In genomic region chr7:64839910-64840309, GRCh38 we compare ENCODE assay signal across 14 cellular contexts. TPM values are rescaled to one million over a fixed set of nuclear protein-coding genes. Genes with fewer than 3 reads are reported as not detected.
DNase-seq lines count a peak whose midpoint lies in the region; ATAC-seq and TF ChIP-seq lines count a peak whose summit lies in the region.
"Had no signal": no experiment of that assay in that cellular context is flagged by ENCODE, and none has a peak within 500 bp of the region (broad histone marks: within the 10 kb centered on the region; RNA-seq: fewer than 3 reads in every experiment).

No MANE protein-coding gene starts in this region.

- no peak overlapping the region for H3K4ac ChIP-seq in IMR-90 (ENCODE audit: low read depth, low read length)

- H3K9ac ChIP-seq in IMR-90 (ENCODE audit: low read depth, low read length): no peak overlapping the region

- H3K56ac ChIP-seq in IMR-90 (ENCODE audit: extremely low read depth, insufficient read depth, low read length): no peak overlapping the region

- DNase-seq in activated CD8-positive, alpha-beta memory T cell treated with anti-CD3 and anti-CD28 coated beads for 24 hours: peak; percentile 59
- no peak for DNase-seq in activated CD8-positive, alpha-beta memory T cell treated with anti-CD3 and anti-CD28 coated beads, Interleukin-2, amount 10 ng/mL, durations not matched to agents 7 days and 5 days
- DNase-seq in activated T-cell treated with anti-CD3 and anti-CD28 coated beads, Interleukin-2, amount 50 U/mL, for 48 hours: peak; percentile 37 to 39
- DNase-seq in activated T-cell treated with anti-CD3 and anti-CD28 coated beads for 4 hours (no peak), IMR-90 (no peak), fibroblast of the conjunctiva (ENCODE audit: low read depth) (peak; percentile 3)
- DNase-seq: AML-193, Caco-2 had no signal

- H4K5ac ChIP-seq in IMR-90 (ENCODE audit: low read depth, low read length): no peak overlapping the region

- intact Hi-C loops in IMR-90 (cut with micrococcal nuclease): no loop called here

- no peak overlapping the region for H3K4me3 Mint-ChIP-seq in activated CD8-positive, alpha-beta memory T cell treated with anti-CD3 and anti-CD28 coated beads, Interleukin-2, amount 10 ng/mL, durations not matched to agents 7 days and 5 days
- H3K4me3 Mint-ChIP-seq: CD4-positive, alpha-beta T cell had no signal

- H2BK5ac ChIP-seq in IMR-90 (ENCODE audit: low read depth, low read length, poor library complexity, severe bottlenecking): no peak overlapping the region

- no peaks in the 10 kb centered on the region for H4K20me1 ChIP-seq in IMR-90 (ENCODE audit: insufficient read depth, low read length)

- no peaks in the 10 kb centered on the region for H3K27me3 Mint-ChIP-seq in activated CD8-positive, alpha-beta memory T cell treated with anti-CD3 and anti-CD28 coated beads, Interleukin-2, amount 10 ng/mL, durations not matched to agents 7 days and 5 days
- H3K27me3 Mint-ChIP-seq: CD4-positive, alpha-beta T cell had no signal

- H2AFZ ChIP-seq in IMR-90 (replicated peaks; ENCODE audit: low read length, poor library complexity): no peak overlapping the region

- POLR2A ChIA-PET in IMR-90 (lab: Charles Lee; ENCODE audit: unreplicated experiment): no interaction called here

- H3K27ac Mint-ChIP-seq in activated CD8-positive, alpha-beta memory T cell treated with anti-CD3 and anti-CD28 coated beads, Interleukin-2, amount 10 ng/mL, durations not matched to agents 7 days and 5 days: no peak overlapping the region
- H3K27ac Mint-ChIP-seq: CD4-positive, alpha-beta T cell had no signal

- no peak overlapping the region for H3K14ac ChIP-seq in IMR-90 (replicated peaks; ENCODE audit: low read depth, low read length)

- H3K27ac ChIP-seq in IMR-90 (ENCODE audit: insufficient read depth, low read length): no peak overlapping the region
- H3K27ac ChIP-seq: 22Rv1, A549, C4-2B had no signal

- in situ Hi-C loops in IMR-90 (cut with MboI; ENCODE audit: low sequenced_read_pairs): no loop called here

- no peak overlapping the region for H2BK120ac ChIP-seq in IMR-90 (ENCODE audit: low read depth, low read length)

- CTCF ChIA-PET in activated CD8-positive, alpha-beta memory T cell treated with anti-CD3 and anti-CD28 coated beads, Interleukin-2, amount 10 ng/mL, durations not matched to agents 7 days and 5 days (lab: Charles Lee): no interaction called here
- CTCF ChIA-PET in IMR-90 (lab: Yijun Ruan, JAX): no interaction called here

- WGBS in IMR-90 (ENCODE audit: extremely low coverage in 2 of 2, insufficient read length in 1 of 2), 2 experiments: no CpG with 5 or more reads among the region's 16 CpGs

- H3K4me2 ChIP-seq in IMR-90 (ENCODE audit: low read depth, low read length): no peak overlapping the region
- H3K4me2 ChIP-seq: A549 had no signal

- no peak overlapping the region for H2AK5ac ChIP-seq in IMR-90 (ENCODE audit: low read depth, low read length)

- no peak overlapping the region for H2BK15ac ChIP-seq in IMR-90 (ENCODE audit: low read depth, low read length)

- no peak for TF ChIP-seq RAD21 in IMR-90 (IDR thresholded peaks at IDR 0.05; ENCODE audit: low read length)

- no peak for TF ChIP-seq POLR2A in IMR-90 (IDR thresholded peaks at IDR 0.05; ENCODE audit: low read depth, low read length)

- H3K4me3 ChIP-seq in IMR-90 (ENCODE audit: insufficient read depth, low read depth, low read length): no peak overlapping the region
- H3K4me3 ChIP-seq: A549, HAP-1 had no signal

- dilution Hi-C loops in IMR-90 (cut with HindIII; ENCODE audit: low sequenced_read_pairs, unreplicated experiment): no loop called here

- no peak overlapping the region for H3K18ac ChIP-seq in IMR-90 (ENCODE audit: low read depth, low read length)

- no peak overlapping the region for H3K23ac ChIP-seq in IMR-90 (ENCODE audit: low read depth, low read length)

- no peak for ATAC-seq in activated CD8-positive, alpha-beta memory T cell treated with anti-CD3 and anti-CD28 coated beads, Interleukin-2, amount 10 ng/mL, durations not matched to agents 7 days and 5 days
- ATAC-seq in IMR-90 (ENCODE audit: low read depth) (no peak), HG03097 (IDR thresholded peaks at IDR 0.05; ENCODE audit: low FRiP score, unreplicated experiment) (no peak)
- ATAC-seq: A549 had no signal

- H3K9me3 Mint-ChIP-seq in activated CD8-positive, alpha-beta memory T cell treated with anti-CD3 and anti-CD28 coated beads, Interleukin-2, amount 10 ng/mL, durations not matched to agents 7 days and 5 days (ENCODE audit: low read depth): peaks cover 17% of the 10 kb centered on the region

- no TSS peak for BruUV-seq in IMR-90 (replicated peaks; lab: Mats Ljungman, UMichigan)

- no peak overlapping the region for H2BK20ac ChIP-seq in IMR-90 (ENCODE audit: low read depth, low read length)

- no peak for TF ChIP-seq CTCF in IMR-90 (conservative IDR thresholded peaks at IDR 0.05; ENCODE audit: low read depth, low read length)

- no peak overlapping the region for H4K8ac ChIP-seq in IMR-90 (ENCODE audit: low read depth in 2 of 2, low read length in 2 of 2)

- H3K9me3 ChIP-seq in IMR-90 (ENCODE audit: control insufficient read depth, insufficient read depth, low read length): peaks cover 6% of the 10 kb centered on the region; the same call in 1 of the 2 replicates
- H3K9me3 ChIP-seq: A549, HAP-1 had no signal

- no peak overlapping the region for H4K91ac ChIP-seq in IMR-90 (ENCODE audit: insufficient read depth, low read depth, low read length)

- no peaks in the 10 kb centered on the region for H3K36me3 ChIP-seq in IMR-90 (ENCODE audit: control insufficient read depth, insufficient read depth, low read length)
- H3K36me3 ChIP-seq: HAP-1 had no signal

- H3K79me1 ChIP-seq in IMR-90 (ENCODE audit: low read depth in 1 of 2, low read length in 2 of 2): no peaks in the 10 kb centered on the region

- peaks cover 7% of the 10 kb centered on the region for H3K36me3 Mint-ChIP-seq in activated CD8-positive, alpha-beta memory T cell treated with anti-CD3 and anti-CD28 coated beads, Interleukin-2, amount 10 ng/mL, durations not matched to agents 7 days and 5 days

- H3K9me1 ChIP-seq in IMR-90 (ENCODE audit: insufficient read depth, low read length): no peaks in the 10 kb centered on the region

- H2AK9ac ChIP-seq in IMR-90 (replicated peaks; ENCODE audit: low read depth, low read length, poor library complexity): no peak overlapping the region

- no peaks in the 10 kb centered on the region for H3K27me3 ChIP-seq in IMR-90 (ENCODE audit: control insufficient read depth, insufficient read depth, low read length)

- H3K4me1 Mint-ChIP-seq in activated CD8-positive, alpha-beta memory T cell treated with anti-CD3 and anti-CD28 coated beads, Interleukin-2, amount 10 ng/mL, durations not matched to agents 7 days and 5 days: no peaks in the 10 kb centered on the region

- no peaks in the 10 kb centered on the region for H3K4me1 ChIP-seq in IMR-90 (ENCODE audit: control insufficient read depth, insufficient read depth, low read length)
- H3K4me1 ChIP-seq: A549, Caco-2, HAP-1 had no signal

TF ChIP-seq in IMR-90, 13 proteins besides CTCF, POLR2A, EP300 and RAD21:
- peak; percentile 79 for TF ChIP-seq MAFK (IDR thresholded peaks at IDR 0.05; ENCODE audit: low read depth, low read length)
- no peak for TF ChIP-seq SMC3 (IDR thresholded peaks at IDR 0.05; ENCODE audit: low read depth, low read length)

RNA-seq across cellular contexts. Expression of gene ZNF138, which starts 45.7 kb away (rescaled TPM):
- 10 to 100 TPM in 1 of 2 experiments, 1 to 10 TPM in 1; 6.9 to 11.0 TPM for total RNA-seq in activated CD8-positive, alpha-beta memory T cell treated with anti-CD3 and anti-CD28 coated beads, Interleukin-2, amount 10 ng/mL, durations not matched to agents 7 days and 5 days
- total RNA-seq in IMR-90 (2012; rRNA removed): 3.6 and 6.1 TPM in 2 replicates
- 2.5 and 3.2 TPM in 2 replicates for polyA plus RNA-seq in IMR-90 (2012; rRNA removed)
- polyA plus RNA-seq in IMR-90 (2012; cell fraction: cytosol; rRNA removed): 0.40 and 0.79 TPM in 2 replicates
- 0.48 and 6.5 TPM in 2 replicates for polyA plus RNA-seq in IMR-90 (2012; cell fraction: nucleus; rRNA removed; ENCODE audit: low replicate concordance)

Comparison
In these comparisons a context has a peak if more than half of its experiments do, and no peak if none do; other contexts are left out.
1. DNase-seq: peak in activated CD8-positive, alpha-beta memory T cell treated with anti-CD3 and anti-CD28 coated beads for 24 hours (single experiment), activated T-cell treated with anti-CD3 and anti-CD28 coated beads, Interleukin-2, amount 50 U/mL, for 48 hours (2 of 2) and fibroblast of the conjunctiva (single experiment); none in activated CD8-positive, alpha-beta memory T cell treated with anti-CD3 and anti-CD28 coated beads, Interleukin-2, amount 10 ng/mL, durations not matched to agents 7 days and 5 days (single experiment), activated T-cell treated with anti-CD3 and anti-CD28 coated beads for 4 hours (single experiment) and IMR-90 (single experiment).